2 cellular contexts compared by ENCODE assay signal in genomic region chr3:172701056-172701455, GRCh38.
A peak's percentile ranks its signal among the peaks of the same experiment; 100 is the strongest.
TF ChIP-seq lines count a peak whose summit lies in the region.

No MANE protein-coding gene starts in this region.

TF ChIP-seq in HepG2, 621 proteins besides CTCF, POLR2A, EP300 and RAD21:
- TF ChIP-seq ARNT (IDR thresholded peaks at IDR 0.05) (no peak), U2AF1 (optimal IDR thresholded peaks at IDR 0.05; ENCODE audit: low read depth, low read length) (no peak), ZNF839 (CRISPR knock-in tag; IDR thresholded peaks at IDR 0.05; ENCODE audit: borderline replicate concordance) (no peak), MLLT10 (CRISPR knock-in tag; IDR thresholded peaks at IDR 0.05) (no peak), PRDM10 (CRISPR knock-in tag; IDR thresholded peaks at IDR 0.05; ENCODE audit: low read depth) (0 out of 2 replicates have a peak, but pooled peaks have one; percentile 31), ZBTB10 (CRISPR knock-in tag; IDR thresholded peaks at IDR 0.05; ENCODE audit: borderline replicate concordance) (no peak), ZGPAT (CRISPR knock-in tag; IDR thresholded peaks at IDR 0.05) (no peak), IRF9 (CRISPR knock-in tag; IDR thresholded peaks at IDR 0.05; ENCODE audit: borderline replicate concordance) (no peak)
TF ChIP-seq in HepG2: peak in this region for 1.

TF ChIP-seq in IMR-90, 13 proteins besides CTCF, POLR2A, EP300 and RAD21:
- no peak for TF ChIP-seq MXI1 (IDR thresholded peaks at IDR 0.05; ENCODE audit: borderline replicate concordance, low read depth, low read length)
- TF ChIP-seq CHD1 (IDR thresholded peaks at IDR 0.05; ENCODE audit: low read depth, low read length) = no peak
- TF ChIP-seq FOS (IDR thresholded peaks at IDR 0.05; ENCODE audit: low read depth, low read length) = no peak
- TF ChIP-seq ELK1 (IDR thresholded peaks at IDR 0.05; ENCODE audit: borderline replicate concordance, low read depth, low read length) = no peak
- TF ChIP-seq RFX5 (IDR thresholded peaks at IDR 0.05; ENCODE audit: low read depth, low read length) = no peak
- no peak for TF ChIP-seq USF2 (IDR thresholded peaks at IDR 0.05; ENCODE audit: low read depth, low read length)
- no peak for TF ChIP-seq NFE2L2 (IDR thresholded peaks at IDR 0.05; ENCODE audit: low read depth, low read length)
- TF ChIP-seq MAZ (IDR thresholded peaks at IDR 0.05; ENCODE audit: borderline replicate concordance, low read depth, low read length) = no peak
- TF ChIP-seq CEBPB (IDR thresholded peaks at IDR 0.05; ENCODE audit: low read depth, low read length) = no peak
- no peak for TF ChIP-seq SMC3 (IDR thresholded peaks at IDR 0.05; ENCODE audit: low read depth, low read length)
TF ChIP-seq in IMR-90: peak in this region for 0.
